ENCODE assay signal across 8 cellular contexts in genomic region chr10:133276435-133277201, GRCh38. TPM values are rescaled to one million over a fixed set of nuclear protein-coding genes. Genes with fewer than 3 reads are reported as not detected.
DNase-seq lines count a peak whose midpoint lies in the region; ATAC-seq, FAIRE-seq and TF ChIP-seq lines count a peak whose summit lies in the region.

Gene ADAM8, minus strand, starts transcription at chr10:133276868. Its CDS starts 51 bp downstream, at chr10:133276817.

- H3K27ac ChIP-seq in PC-3 (ENCODE audit: low read length), result peak within 1 kb of the TSS; percentile 98
- H3K27ac ChIP-seq in keratinocyte (ENCODE audit: control insufficient read depth, insufficient read depth, low read length), result peak within 1 kb of the TSS; percentile 98
- no peak within 1 kb of the TSS for H3K27ac ChIP-seq in A673 (ENCODE audit: low read depth, low read length, poor library complexity, severe bottlenecking)

- TF ChIP-seq POLR2A in GM12892 (IDR thresholded peaks at IDR 0.05; ENCODE audit: low read depth, low read length), result peak; percentile 82; the same call in 1 of the 2 replicates

- H3K27ac Mint-ChIP-seq in activated naive CD4-positive, alpha-beta T cell treated with anti-CD3 and anti-CD28 coated beads, Interleukin-2, amount 50 U/mL, for 24 hours, result peak within 1 kb of the TSS; percentile 6

- TF ChIP-seq CTCF in PC-3 (conservative IDR thresholded peaks at IDR 0.05; ENCODE audit: low read depth, low read length), result no peak
- no peak for TF ChIP-seq CTCF in keratinocyte (optimal IDR thresholded peaks at IDR 0.05 in 1 of 3, IDR thresholded peaks at IDR 0.05 in 1 of 3, conservative IDR thresholded peaks at IDR 0.05 in 1 of 3; ENCODE audit: extremely low read depth in 1 of 3, insufficient read depth in 2 of 3, low read length in 3 of 3)
- TF ChIP-seq CTCF in A673 (conservative IDR thresholded peaks at IDR 0.05; ENCODE audit: low read depth, low read length), result no peak

- H2AFZ ChIP-seq in PC-3 (ENCODE audit: low read length) (no peak within 1 kb of the TSS), keratinocyte (ENCODE audit: control insufficient read depth, low read length) (no peak within 1 kb of the TSS)

- H3K4me1 Mint-ChIP-seq in activated naive CD4-positive, alpha-beta T cell treated with anti-CD3 and anti-CD28 coated beads, Interleukin-2, amount 50 U/mL, for 24 hours, result peaks cover 27% of the 10 kb centered on the region

- FAIRE-seq in GM12892 (lab: Jason Lieb, UNC), result peak; percentile 79
- no peak for FAIRE-seq in keratinocyte (lab: Jason Lieb, UNC)

- CTCF ChIA-PET in PC-3 (lab: Charles Lee) (no interaction called here), A673 (lab: Charles Lee) (no interaction called here)

- H3K4me3 Mint-ChIP-seq in activated naive CD4-positive, alpha-beta T cell treated with anti-CD3 and anti-CD28 coated beads, Interleukin-2, amount 50 U/mL, for 24 hours, result peak within 1 kb of the TSS; percentile 86

- no peaks in the 10 kb centered on the region for H3K9me2 ChIP-seq in PC-3 (replicated peaks; ENCODE audit: low read length)

- peak; percentile 28 for ATAC-seq in PC-3

- BruUV-seq in PC-3 (replicated peaks; lab: Mats Ljungman, UMichigan) (no TSS peak), A673 (replicated peaks; lab: Mats Ljungman, UMichigan) (no TSS peak)

- DNase-seq in GM12892 (ENCODE audit: insufficient read length), result peak; percentile 96
- peak; percentile 100 for DNase-seq in H7
- peak; percentile 61 for DNase-seq in PC-3
- DNase-seq in keratinocyte (ENCODE audit: low read depth, low spot score), result no peak
- peak; percentile 63 for DNase-seq in stimulated activated CD8-positive, alpha-beta memory T cell treated with anti-CD3 and anti-CD28 coated beads, Interleukin-4, amount 100 ng/mL, for 24 hours (ENCODE audit: low read depth)
- DNase-seq in inferior parietal cortex (ENCODE audit: extremely low spot score), result no peak
- no peak for DNase-seq in A673 (ENCODE audit: low spot score)

- no peaks in the 10 kb centered on the region for H3K9me3 ChIP-seq in PC-3 (ENCODE audit: low read length)
- no peaks in the 10 kb centered on the region for H3K9me3 ChIP-seq in keratinocyte (ENCODE audit: control insufficient read depth, low read depth, low read length)
- no peaks in the 10 kb centered on the region for H3K9me3 ChIP-seq in A673 (ENCODE audit: low read depth, low read length, poor library complexity, severe bottlenecking)

- H3K36me3 ChIP-seq in H7 (replicated peaks; ENCODE audit: control insufficient read depth, insufficient read depth, low read length), result peaks cover 3% of the 10 kb centered on the region
- H3K36me3 ChIP-seq in PC-3 (ENCODE audit: low read depth, low read length), result no peaks in the 10 kb centered on the region; the same call in 1 of the 2 replicates
- H3K36me3 ChIP-seq in keratinocyte (ENCODE audit: control insufficient read depth in 2 of 2, extremely low read depth in 1 of 2, insufficient read depth in 2 of 2, low read length in 2 of 2), result peaks cover 11 to 27% of the 10 kb centered on the region in 2 experiments
- H3K36me3 ChIP-seq in A673 (ENCODE audit: insufficient read depth, low read length, poor library complexity, severe bottlenecking), result no peaks in the 10 kb centered on the region

- H3K27me3 ChIP-seq in H7 (ENCODE audit: control insufficient read depth, insufficient read depth, low read length), result peaks cover 8% of the 10 kb centered on the region
- H3K27me3 ChIP-seq in PC-3 (ENCODE audit: low read length), result no peaks in the 10 kb centered on the region
- no peaks in the 10 kb centered on the region for H3K27me3 ChIP-seq in keratinocyte (ENCODE audit: control insufficient read depth, extremely low read depth, insufficient read depth, low read length)
- peaks cover 15% of the 10 kb centered on the region for H3K27me3 ChIP-seq in A673 (replicated peaks; ENCODE audit: insufficient read depth, low read depth, low read length, poor library complexity)

- intact Hi-C loops in PC-3 (cut with micrococcal nuclease), result no loop called here
- intact Hi-C loops in A673 (cut with micrococcal nuclease; ENCODE audit: unreplicated experiment), result no loop called here

- peaks cover 4% of the 10 kb centered on the region for H3F3A ChIP-seq in PC-3 (ENCODE audit: low read length, unreplicated experiment)

- dilution Hi-C loops in keratinocyte (cut with MboI; ENCODE audit: extremely low pct_ligation_motif_present, low sequenced_read_pairs), result no loop called here

- H3K4me2 ChIP-seq in PC-3 (ENCODE audit: low read length) (peak within 1 kb of the TSS; percentile 97), keratinocyte (ENCODE audit: control insufficient read depth, extremely low read depth, insufficient read depth, low read depth, low read length) (peak within 1 kb of the TSS; percentile 86)

- POLR2A ChIA-PET in PC-3 (lab: Charles Lee; ENCODE audit: unreplicated experiment), result no interaction called here
- POLR2A ChIA-PET in A673 (lab: Charles Lee; ENCODE audit: low non-redundant PET), result interaction anchor here (0.6 kb wide), 1 partner anchor 24 kb away, joined by 9 read pairs; no protein-coding TSS in a partner anchor

- H3K9me1 ChIP-seq in keratinocyte (ENCODE audit: control insufficient read depth, extremely low read depth, insufficient read depth, low read length), result no peaks in the 10 kb centered on the region

- no peaks in the 10 kb centered on the region for H3K9me3 Mint-ChIP-seq in activated naive CD4-positive, alpha-beta T cell treated with anti-CD3 and anti-CD28 coated beads, Interleukin-2, amount 50 U/mL, for 24 hours

- H3K36me3 Mint-ChIP-seq in activated naive CD4-positive, alpha-beta T cell treated with anti-CD3 and anti-CD28 coated beads, Interleukin-2, amount 50 U/mL, for 24 hours, result no peaks in the 10 kb centered on the region

- H3K9ac ChIP-seq in PC-3 (ENCODE audit: low read length) (peak within 1 kb of the TSS; percentile 96), keratinocyte (ENCODE audit: control insufficient read depth, extremely low read depth, insufficient read depth, low read length) (peak within 1 kb of the TSS; percentile 99)

- H4K20me1 ChIP-seq in PC-3 (ENCODE audit: low read length), result no peaks in the 10 kb centered on the region
- H4K20me1 ChIP-seq in keratinocyte (ENCODE audit: control insufficient read depth, extremely low read depth, insufficient read depth, low read length), result no peaks in the 10 kb centered on the region

- peaks cover 32% of the 10 kb centered on the region for H3K79me2 ChIP-seq in PC-3 (ENCODE audit: low read length)
- peaks cover 44% of the 10 kb centered on the region for H3K79me2 ChIP-seq in keratinocyte (ENCODE audit: control insufficient read depth, insufficient read depth, low read length)

- no peaks in the 10 kb centered on the region for H3K27me3 Mint-ChIP-seq in activated naive CD4-positive, alpha-beta T cell treated with anti-CD3 and anti-CD28 coated beads, Interleukin-2, amount 50 U/mL, for 24 hours

- H3K4me1 ChIP-seq in PC-3 (ENCODE audit: insufficient read depth, low read length) (peaks cover 54% of the 10 kb centered on the region), keratinocyte (ENCODE audit: control insufficient read depth, extremely low read depth, insufficient read depth, low read length) (peaks cover 39% of the 10 kb centered on the region), A673 (ENCODE audit: insufficient read depth, low read length, poor library complexity, severe bottlenecking) (no peaks in the 10 kb centered on the region)

- H3K4me3 ChIP-seq in H7 (ENCODE audit: insufficient read depth, low read depth, low read length) (peak within 1 kb of the TSS; percentile 39), PC-3 (ENCODE audit: low read length) (peak within 1 kb of the TSS; percentile 82), keratinocyte (ENCODE audit: control insufficient read depth in 2 of 3, extremely low read depth in 1 of 3, insufficient read depth in 2 of 3, low read depth in 1 of 3, low read length in 3 of 3) (peak within 1 kb of the TSS; percentile 61 to 96 (median 86)), A673 (ENCODE audit: low read depth, low read length, poor library complexity, severe bottlenecking) (no peak within 1 kb of the TSS)

RNA-seq across cellular contexts. Expression of gene ADAM8, which starts in this region (rescaled TPM):
- 20.8 TPM for polyA plus RNA-seq in GM12892 (2012; ENCODE audit: missing spikeins)
- 1.3 and 1.9 TPM in 2 replicates for total RNA-seq in H7 (2014; rRNA removed; shearing (Covaris generic))
- total RNA-seq in PC-3 (2014; rRNA removed), result 113 and 147 TPM in 2 replicates
- polyA plus RNA-seq in keratinocyte, result 24.9 to 55.4 TPM (median 42.0 TPM) in 3 replicates
- polyA plus RNA-seq in keratinocyte (2011; ENCODE audit: low read depth), result 7.8 TPM
- 11.9 and 24.8 TPM in 2 replicates for polyA plus RNA-seq in keratinocyte (2011; cell fraction: cytosol; rRNA removed)
- polyA plus RNA-seq in keratinocyte (2011; cell fraction: nucleus; rRNA removed), result 109 and 146 TPM in 2 replicates
- polyA plus RNA-seq in keratinocyte (2012; ENCODE audit: low replicate concordance), result 16.9 and 79.9 TPM in 2 replicates
- 29.4 to 137 TPM (median 55.5 TPM) in 3 replicates for polyA minus RNA-seq in keratinocyte
- 57.0 TPM for polyA minus RNA-seq in keratinocyte (2011; cell fraction: cytosol; rRNA and poly(A)+ RNA removed)
- 109 and 137 TPM in 2 replicates for polyA minus RNA-seq in keratinocyte (2011; cell fraction: nucleus; rRNA and poly(A)+ RNA removed)
- total RNA-seq in A673 (2021), result 1.0 and 1.2 TPM in 2 replicates

Comparison
In these comparisons a context has a peak if more than half of its experiments do, and no peak if none do; other contexts are left out.
1. RNA of gene ADAM8 (total RNA-seq): 113 to 147 TPM in PC-3; 1.3 to 1.9 TPM in H7 and 1.0 to 1.2 TPM in A673; every median in the first group is over 10 times any median in the second.
2. DNase-seq: peak in GM12892 (single experiment), H7 (single experiment), PC-3 (single experiment) and stimulated activated CD8-positive, alpha-beta memory T cell treated with anti-CD3 and anti-CD28 coated beads, Interleukin-4, amount 100 ng/mL, for 24 hours (single experiment); none in keratinocyte (single experiment), inferior parietal cortex (single experiment) and A673 (single experiment).